ENCODE assay signal across 1 cellular context in genomic region chr21:42261832-42262200, GRCh38.
TF ChIP-seq lines count a peak whose summit lies in the region.

No MANE protein-coding gene starts in this region.

TF ChIP-seq in HepG2, 621 proteins besides CTCF, POLR2A, EP300 and RAD21:
- TF ChIP-seq SATB2 (CRISPR knock-in tag; IDR thresholded peaks at IDR 0.05) (no peak), IKZF4 (CRISPR knock-in tag; IDR thresholded peaks at IDR 0.05; ENCODE audit: borderline replicate concordance, low read depth, not compliant biosample characterization) (no peak), ZBTB38 (CRISPR knock-in tag; IDR thresholded peaks at IDR 0.05) (no peak), ZFP41 (CRISPR knock-in tag; IDR thresholded peaks at IDR 0.05; ENCODE audit: borderline replicate concordance) (no peak), THRA (CRISPR knock-in tag; IDR thresholded peaks at IDR 0.05; ENCODE audit: borderline replicate concordance) (no peak), MEF2D (CRISPR knock-in tag; IDR thresholded peaks at IDR 0.05) (no peak), ZNF747 (CRISPR knock-in tag; IDR thresholded peaks at IDR 0.05; ENCODE audit: borderline replicate concordance) (no peak), PATZ1 (CRISPR knock-in tag; IDR thresholded peaks at IDR 0.05) (no peak), HIC2 (CRISPR knock-in tag; IDR thresholded peaks at IDR 0.05; ENCODE audit: low read depth) (no peak), PCBP2 (optimal IDR thresholded peaks at IDR 0.05; ENCODE audit: low read depth, low read length, poor library complexity, severe bottlenecking) (no peak), ZNF646 (CRISPR knock-in tag; IDR thresholded peaks at IDR 0.05) (no peak), EED (CRISPR knock-in tag; IDR thresholded peaks at IDR 0.05) (no peak), SAFB2 (CRISPR knock-in tag; IDR thresholded peaks at IDR 0.05; ENCODE audit: borderline replicate concordance, low read depth) (no peak), ZNF615 (CRISPR knock-in tag; IDR thresholded peaks at IDR 0.05; ENCODE audit: borderline replicate concordance) (no peak), TSC22D2 (CRISPR knock-in tag; IDR thresholded peaks at IDR 0.05; ENCODE audit: borderline replicate concordance) (no peak)
- TF ChIP-seq, protein P1, sequence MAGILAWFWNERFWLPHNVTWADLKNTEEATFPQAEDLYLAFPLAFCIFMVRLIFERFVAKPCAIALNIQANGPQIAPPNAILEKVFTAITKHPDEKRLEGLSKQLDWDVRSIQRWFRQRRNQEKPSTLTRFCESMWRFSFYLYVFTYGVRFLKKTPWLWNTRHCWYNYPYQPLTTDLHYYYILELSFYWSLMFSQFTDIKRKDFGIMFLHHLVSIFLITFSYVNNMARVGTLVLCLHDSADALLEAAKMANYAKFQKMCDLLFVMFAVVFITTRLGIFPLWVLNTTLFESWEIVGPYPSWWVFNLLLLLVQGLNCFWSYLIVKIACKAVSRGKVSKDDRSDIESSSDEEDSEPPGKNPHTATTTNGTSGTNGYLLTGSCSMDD (CRISPR knock-in tag; IDR thresholded peaks at IDR 0.05), result no peak
- TF ChIP-seq, protein P2, sequence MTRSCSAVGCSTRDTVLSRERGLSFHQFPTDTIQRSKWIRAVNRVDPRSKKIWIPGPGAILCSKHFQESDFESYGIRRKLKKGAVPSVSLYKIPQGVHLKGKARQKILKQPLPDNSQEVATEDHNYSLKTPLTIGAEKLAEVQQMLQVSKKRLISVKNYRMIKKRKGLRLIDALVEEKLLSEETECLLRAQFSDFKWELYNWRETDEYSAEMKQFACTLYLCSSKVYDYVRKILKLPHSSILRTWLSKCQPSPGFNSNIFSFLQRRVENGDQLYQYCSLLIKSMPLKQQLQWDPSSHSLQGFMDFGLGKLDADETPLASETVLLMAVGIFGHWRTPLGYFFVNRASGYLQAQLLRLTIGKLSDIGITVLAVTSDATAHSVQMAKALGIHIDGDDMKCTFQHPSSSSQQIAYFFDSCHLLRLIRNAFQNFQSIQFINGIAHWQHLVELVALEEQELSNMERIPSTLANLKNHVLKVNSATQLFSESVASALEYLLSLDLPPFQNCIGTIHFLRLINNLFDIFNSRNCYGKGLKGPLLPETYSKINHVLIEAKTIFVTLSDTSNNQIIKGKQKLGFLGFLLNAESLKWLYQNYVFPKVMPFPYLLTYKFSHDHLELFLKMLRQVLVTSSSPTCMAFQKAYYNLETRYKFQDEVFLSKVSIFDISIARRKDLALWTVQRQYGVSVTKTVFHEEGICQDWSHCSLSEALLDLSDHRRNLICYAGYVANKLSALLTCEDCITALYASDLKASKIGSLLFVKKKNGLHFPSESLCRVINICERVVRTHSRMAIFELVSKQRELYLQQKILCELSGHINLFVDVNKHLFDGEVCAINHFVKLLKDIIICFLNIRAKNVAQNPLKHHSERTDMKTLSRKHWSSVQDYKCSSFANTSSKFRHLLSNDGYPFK (CRISPR knock-in tag; IDR thresholded peaks at IDR 0.05; ENCODE audit: borderline replicate concordance), result no peak
- TF ChIP-seq, protein P3, sequence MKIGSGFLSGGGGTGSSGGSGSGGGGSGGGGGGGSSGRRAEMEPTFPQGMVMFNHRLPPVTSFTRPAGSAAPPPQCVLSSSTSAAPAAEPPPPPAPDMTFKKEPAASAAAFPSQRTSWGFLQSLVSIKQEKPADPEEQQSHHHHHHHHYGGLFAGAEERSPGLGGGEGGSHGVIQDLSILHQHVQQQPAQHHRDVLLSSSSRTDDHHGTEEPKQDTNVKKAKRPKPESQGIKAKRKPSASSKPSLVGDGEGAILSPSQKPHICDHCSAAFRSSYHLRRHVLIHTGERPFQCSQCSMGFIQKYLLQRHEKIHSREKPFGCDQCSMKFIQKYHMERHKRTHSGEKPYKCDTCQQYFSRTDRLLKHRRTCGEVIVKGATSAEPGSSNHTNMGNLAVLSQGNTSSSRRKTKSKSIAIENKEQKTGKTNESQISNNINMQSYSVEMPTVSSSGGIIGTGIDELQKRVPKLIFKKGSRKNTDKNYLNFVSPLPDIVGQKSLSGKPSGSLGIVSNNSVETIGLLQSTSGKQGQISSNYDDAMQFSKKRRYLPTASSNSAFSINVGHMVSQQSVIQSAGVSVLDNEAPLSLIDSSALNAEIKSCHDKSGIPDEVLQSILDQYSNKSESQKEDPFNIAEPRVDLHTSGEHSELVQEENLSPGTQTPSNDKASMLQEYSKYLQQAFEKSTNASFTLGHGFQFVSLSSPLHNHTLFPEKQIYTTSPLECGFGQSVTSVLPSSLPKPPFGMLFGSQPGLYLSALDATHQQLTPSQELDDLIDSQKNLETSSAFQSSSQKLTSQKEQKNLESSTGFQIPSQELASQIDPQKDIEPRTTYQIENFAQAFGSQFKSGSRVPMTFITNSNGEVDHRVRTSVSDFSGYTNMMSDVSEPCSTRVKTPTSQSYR (CRISPR knock-in tag; IDR thresholded peaks at IDR 0.05; ENCODE audit: borderline replicate concordance), result no peak
